ENCODE assay signal across 1 cellular context in the genomic region with DNA sequence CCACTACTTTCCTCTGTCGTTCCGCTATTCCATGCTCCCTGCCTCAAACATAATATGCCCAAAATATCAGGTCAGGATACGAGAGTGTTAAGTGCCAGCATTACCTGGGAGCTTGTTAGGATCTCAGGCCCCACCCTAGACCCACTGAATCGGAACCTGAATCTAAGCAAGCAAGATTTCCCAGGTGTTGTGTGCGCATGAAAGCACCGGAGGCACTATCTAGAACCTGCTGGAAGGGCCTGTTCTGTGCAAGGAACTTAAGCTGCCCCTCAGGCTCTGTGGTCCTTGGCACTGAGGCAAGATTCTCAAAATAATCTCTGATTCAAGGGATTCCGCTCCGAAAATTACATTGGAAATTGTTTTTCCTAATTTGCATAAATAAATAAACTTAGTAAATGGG.
TF ChIP-seq lines count a peak whose summit lies in the region.

No MANE protein-coding gene starts in this region.

TF ChIP-seq in GM23338, 12 proteins besides CTCF, POLR2A, EP300 and RAD21 (continued from another document):
- TF ChIP-seq, protein P1, sequence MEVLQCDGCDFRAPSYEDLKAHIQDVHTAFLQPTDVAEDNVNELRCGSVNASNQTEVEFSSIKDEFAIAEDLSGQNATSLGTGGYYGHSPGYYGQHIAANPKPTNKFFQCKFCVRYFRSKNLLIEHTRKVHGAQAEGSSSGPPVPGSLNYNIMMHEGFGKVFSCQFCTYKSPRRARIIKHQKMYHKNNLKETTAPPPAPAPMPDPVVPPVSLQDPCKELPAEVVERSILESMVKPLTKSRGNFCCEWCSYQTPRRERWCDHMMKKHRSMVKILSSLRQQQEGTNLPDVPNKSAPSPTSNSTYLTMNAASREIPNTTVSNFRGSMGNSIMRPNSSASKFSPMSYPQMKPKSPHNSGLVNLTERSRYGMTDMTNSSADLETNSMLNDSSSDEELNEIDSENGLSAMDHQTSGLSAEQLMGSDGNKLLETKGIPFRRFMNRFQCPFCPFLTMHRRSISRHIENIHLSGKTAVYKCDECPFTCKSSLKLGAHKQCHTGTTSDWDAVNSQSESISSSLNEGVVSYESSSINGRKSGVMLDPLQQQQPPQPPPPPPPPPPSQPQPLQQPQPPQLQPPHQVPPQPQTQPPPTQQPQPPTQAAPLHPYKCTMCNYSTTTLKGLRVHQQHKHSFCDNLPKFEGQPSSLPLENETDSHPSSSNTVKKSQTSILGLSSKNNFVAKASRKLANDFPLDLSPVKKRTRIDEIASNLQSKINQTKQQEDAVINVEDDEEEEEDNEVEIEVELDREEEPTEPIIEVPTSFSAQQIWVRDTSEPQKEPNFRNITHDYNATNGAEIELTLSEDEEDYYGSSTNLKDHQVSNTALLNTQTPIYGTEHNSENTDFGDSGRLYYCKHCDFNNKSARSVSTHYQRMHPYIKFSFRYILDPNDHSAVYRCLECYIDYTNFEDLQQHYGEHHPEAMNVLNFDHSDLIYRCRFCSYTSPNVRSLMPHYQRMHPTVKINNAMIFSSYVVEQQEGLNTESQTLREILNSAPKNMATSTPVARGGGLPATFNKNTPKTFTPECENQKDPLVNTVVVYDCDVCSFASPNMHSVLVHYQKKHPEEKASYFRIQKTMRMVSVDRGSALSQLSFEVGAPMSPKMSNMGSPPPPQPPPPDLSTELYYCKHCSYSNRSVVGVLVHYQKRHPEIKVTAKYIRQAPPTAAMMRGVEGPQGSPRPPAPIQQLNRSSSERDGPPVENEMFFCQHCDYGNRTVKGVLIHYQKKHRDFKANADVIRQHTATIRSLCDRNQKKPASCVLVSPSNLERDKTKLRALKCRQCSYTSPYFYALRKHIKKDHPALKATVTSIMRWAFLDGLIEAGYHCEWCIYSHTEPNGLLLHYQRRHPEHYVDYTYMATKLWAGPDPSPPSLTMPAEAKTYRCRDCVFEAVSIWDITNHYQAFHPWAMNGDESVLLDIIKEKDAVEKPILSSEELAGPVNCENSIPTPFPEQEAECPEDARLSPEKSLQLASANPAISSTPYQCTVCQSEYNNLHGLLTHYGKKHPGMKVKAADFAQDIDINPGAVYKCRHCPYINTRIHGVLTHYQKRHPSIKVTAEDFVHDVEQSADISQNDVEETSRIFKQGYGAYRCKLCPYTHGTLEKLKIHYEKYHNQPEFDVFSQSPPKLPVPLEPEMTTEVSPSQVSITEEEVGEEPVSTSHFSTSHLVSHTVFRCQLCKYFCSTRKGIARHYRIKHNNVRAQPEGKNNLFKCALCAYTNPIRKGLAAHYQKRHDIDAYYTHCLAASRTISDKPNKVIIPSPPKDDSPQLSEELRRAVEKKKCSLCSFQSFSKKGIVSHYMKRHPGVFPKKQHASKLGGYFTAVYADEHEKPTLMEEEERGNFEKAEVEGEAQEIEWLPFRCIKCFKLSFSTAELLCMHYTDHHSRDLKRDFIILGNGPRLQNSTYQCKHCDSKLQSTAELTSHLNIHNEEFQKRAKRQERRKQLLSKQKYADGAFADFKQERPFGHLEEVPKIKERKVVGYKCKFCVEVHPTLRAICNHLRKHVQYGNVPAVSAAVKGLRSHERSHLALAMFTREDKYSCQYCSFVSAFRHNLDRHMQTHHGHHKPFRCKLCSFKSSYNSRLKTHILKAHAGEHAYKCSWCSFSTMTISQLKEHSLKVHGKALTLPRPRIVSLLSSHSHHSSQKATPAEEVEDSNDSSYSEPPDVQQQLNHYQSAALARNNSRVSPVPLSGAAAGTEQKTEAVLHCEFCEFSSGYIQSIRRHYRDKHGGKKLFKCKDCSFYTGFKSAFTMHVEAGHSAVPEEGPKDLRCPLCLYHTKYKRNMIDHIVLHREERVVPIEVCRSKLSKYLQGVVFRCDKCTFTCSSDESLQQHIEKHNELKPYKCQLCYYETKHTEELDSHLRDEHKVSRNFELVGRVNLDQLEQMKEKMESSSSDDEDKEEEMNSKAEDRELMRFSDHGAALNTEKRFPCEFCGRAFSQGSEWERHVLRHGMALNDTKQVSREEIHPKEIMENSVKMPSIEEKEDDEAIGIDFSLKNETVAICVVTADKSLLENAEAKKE (CRISPR knock-in tag; IDR thresholded peaks at IDR 0.05): no peak
- TF ChIP-seq, protein P2, sequence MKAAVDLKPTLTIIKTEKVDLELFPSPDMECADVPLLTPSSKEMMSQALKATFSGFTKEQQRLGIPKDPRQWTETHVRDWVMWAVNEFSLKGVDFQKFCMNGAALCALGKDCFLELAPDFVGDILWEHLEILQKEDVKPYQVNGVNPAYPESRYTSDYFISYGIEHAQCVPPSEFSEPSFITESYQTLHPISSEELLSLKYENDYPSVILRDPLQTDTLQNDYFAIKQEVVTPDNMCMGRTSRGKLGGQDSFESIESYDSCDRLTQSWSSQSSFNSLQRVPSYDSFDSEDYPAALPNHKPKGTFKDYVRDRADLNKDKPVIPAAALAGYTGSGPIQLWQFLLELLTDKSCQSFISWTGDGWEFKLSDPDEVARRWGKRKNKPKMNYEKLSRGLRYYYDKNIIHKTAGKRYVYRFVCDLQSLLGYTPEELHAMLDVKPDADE (IDR thresholded peaks at IDR 0.05): no peak
- TF ChIP-seq, protein P3, sequence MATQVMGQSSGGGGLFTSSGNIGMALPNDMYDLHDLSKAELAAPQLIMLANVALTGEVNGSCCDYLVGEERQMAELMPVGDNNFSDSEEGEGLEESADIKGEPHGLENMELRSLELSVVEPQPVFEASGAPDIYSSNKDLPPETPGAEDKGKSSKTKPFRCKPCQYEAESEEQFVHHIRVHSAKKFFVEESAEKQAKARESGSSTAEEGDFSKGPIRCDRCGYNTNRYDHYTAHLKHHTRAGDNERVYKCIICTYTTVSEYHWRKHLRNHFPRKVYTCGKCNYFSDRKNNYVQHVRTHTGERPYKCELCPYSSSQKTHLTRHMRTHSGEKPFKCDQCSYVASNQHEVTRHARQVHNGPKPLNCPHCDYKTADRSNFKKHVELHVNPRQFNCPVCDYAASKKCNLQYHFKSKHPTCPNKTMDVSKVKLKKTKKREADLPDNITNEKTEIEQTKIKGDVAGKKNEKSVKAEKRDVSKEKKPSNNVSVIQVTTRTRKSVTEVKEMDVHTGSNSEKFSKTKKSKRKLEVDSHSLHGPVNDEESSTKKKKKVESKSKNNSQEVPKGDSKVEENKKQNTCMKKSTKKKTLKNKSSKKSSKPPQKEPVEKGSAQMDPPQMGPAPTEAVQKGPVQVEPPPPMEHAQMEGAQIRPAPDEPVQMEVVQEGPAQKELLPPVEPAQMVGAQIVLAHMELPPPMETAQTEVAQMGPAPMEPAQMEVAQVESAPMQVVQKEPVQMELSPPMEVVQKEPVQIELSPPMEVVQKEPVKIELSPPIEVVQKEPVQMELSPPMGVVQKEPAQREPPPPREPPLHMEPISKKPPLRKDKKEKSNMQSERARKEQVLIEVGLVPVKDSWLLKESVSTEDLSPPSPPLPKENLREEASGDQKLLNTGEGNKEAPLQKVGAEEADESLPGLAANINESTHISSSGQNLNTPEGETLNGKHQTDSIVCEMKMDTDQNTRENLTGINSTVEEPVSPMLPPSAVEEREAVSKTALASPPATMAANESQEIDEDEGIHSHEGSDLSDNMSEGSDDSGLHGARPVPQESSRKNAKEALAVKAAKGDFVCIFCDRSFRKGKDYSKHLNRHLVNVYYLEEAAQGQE (IDR thresholded peaks at IDR 0.05; ENCODE audit: unreplicated experiment): no peak
